Comparison of ENCODE assay signal across 8 cellular contexts in the genomic region with DNA sequence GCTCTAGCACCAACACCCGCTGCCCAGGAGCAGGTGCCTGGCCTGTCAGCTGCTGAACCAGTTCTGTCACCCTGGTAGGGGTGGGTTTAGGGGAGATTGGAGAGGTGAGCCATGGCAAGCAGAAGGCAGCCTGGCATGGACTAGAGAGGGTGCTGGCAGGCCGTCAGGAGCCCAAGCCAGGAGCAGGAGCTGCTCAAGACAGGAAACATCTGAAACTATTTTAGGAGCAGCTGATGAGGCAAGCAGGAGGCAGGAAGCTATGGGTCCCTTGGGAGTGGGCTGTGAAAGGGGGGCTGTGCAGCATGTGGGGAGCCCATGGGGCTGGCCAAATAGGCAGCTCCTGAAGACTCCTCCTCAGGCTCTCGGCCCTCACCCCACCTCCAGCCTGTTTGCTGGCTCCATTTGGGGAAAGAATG. TPM values are rescaled to one million over a fixed set of nuclear protein-coding genes. Genes with fewer than 3 reads are reported as not detected.
DNase-seq lines count a peak whose midpoint lies in the region; ATAC-seq and TF ChIP-seq lines count a peak whose summit lies in the region.

No MANE protein-coding gene starts in this region.

- in situ Hi-C loops in mammary epithelial cell (cut with MboI; ENCODE audit: low sequenced_read_pairs in 2 of 2) = no loop called here

- H3K4me3 ChIP-seq in mammary epithelial cell (replicated peaks in 1 of 3; ENCODE audit: insufficient read depth in 1 of 3, low read depth in 2 of 3, low read length in 3 of 3) = no peak overlapping the region
- H3K4me3 ChIP-seq in lower leg skin (ENCODE audit: low read depth, poor library complexity, severe bottlenecking) = no peak overlapping the region
- H3K4me3 ChIP-seq in tibial artery = peak overlapping the region; percentile 0 to 92

- peak overlapping the region; percentile 94 for H3K4me2 ChIP-seq in mammary epithelial cell (ENCODE audit: insufficient read depth, low read depth, low read length)

- H3K27me3 ChIP-seq in mammary epithelial cell (ENCODE audit: insufficient read depth, low read length) (no peaks in the 10 kb centered on the region), tibial artery (no peaks in the 10 kb centered on the region)

- H3K79me2 ChIP-seq in mammary epithelial cell (ENCODE audit: insufficient read depth, low read length) = peaks cover 26% of the 10 kb centered on the region

- H3K27ac ChIP-seq in mammary epithelial cell (ENCODE audit: insufficient read depth, low read depth, low read length) (no peak overlapping the region), tibial artery (peak overlapping the region; percentile 87 to 98)

- H3K4me1 ChIP-seq in mammary epithelial cell (ENCODE audit: insufficient read depth, low read length) (peaks cover 37% of the 10 kb centered on the region), tibial artery (peaks cover 22 to 46% (median 33%) of the 10 kb centered on the region in 4 donors)

- TF ChIP-seq CTCF in mammary epithelial cell (conservative IDR thresholded peaks at IDR 0.05 in 1 of 2, IDR thresholded peaks at IDR 0.05 in 1 of 2; ENCODE audit: extremely low read depth in 1 of 2, insufficient read depth in 1 of 2, low read depth in 1 of 2, low read length in 2 of 2) (no peak), lower leg skin (IDR thresholded peaks at IDR 0.05) (no peak), tibial artery (IDR thresholded peaks at IDR 0.05) (no peak)

- intact Hi-C loops in mammary epithelial cell (cut with micrococcal nuclease) = no loop called here
- intact Hi-C loops in lower leg skin (cut with DNase I; ENCODE audit: low total_unique reads) = no loop called here
- intact Hi-C loops in tibial artery (cut with DNase I; ENCODE audit: low total_unique reads) = no loop called here

- WGBS in mammary epithelial cell (ENCODE audit: low coverage, missing lambda C conversion rate) = 29% methylated on average over 3 of the region's 3 CpGs
- 0 to 7% methylated on average over 2 to 3 of the region's 3 CpGs for WGBS in lower leg skin, 2 donors

- DNase-seq in DMS 273 (lab: John Stamatoyannopoulos, UW; ENCODE audit: unreplicated experiment) (peak; percentile 84), MV-4-11 (lab: John Stamatoyannopoulos, UW) (peak; percentile 76), mammary epithelial cell (no peak), lower leg skin (ENCODE audit: low spot score in 2 of 2) (peak; percentile 81 to 96), tibial artery (peak; percentile 92 to 98), SHP77 treated with DMSO at 0.1 percent for 48 hours (lab: John Stamatoyannopoulos, UW) (no peak), HUDEP-2 (lab: John Stamatoyannopoulos, UW; ENCODE audit: unreplicated experiment in 76 of 76) (no peak)

- no peaks in the 10 kb centered on the region for H3K9me3 ChIP-seq in mammary epithelial cell (replicated peaks; ENCODE audit: insufficient read depth, low read length)
- no peaks in the 10 kb centered on the region for H3K9me3 ChIP-seq in tibial artery

- no peaks in the 10 kb centered on the region for H4K20me1 ChIP-seq in mammary epithelial cell (ENCODE audit: insufficient read depth, low read length)

- no peak for ATAC-seq in HG03135 (IDR thresholded peaks at IDR 0.05; ENCODE audit: unreplicated experiment)

- H3K9ac ChIP-seq in mammary epithelial cell (ENCODE audit: insufficient read depth, low read length) = no peak overlapping the region

- no peak for TF ChIP-seq POLR2A in lower leg skin (IDR thresholded peaks at IDR 0.05)

- no peaks in the 10 kb centered on the region for H3K36me3 ChIP-seq in mammary epithelial cell (ENCODE audit: insufficient read depth, low read length)
- H3K36me3 ChIP-seq in tibial artery = peaks cover 8 to 28% (median 14%) of the 10 kb centered on the region in 3 donors

- no peak overlapping the region for H2AFZ ChIP-seq in mammary epithelial cell (ENCODE audit: low read depth, low read length)

- dilution Hi-C loops in mammary epithelial cell (cut with HindIII; ENCODE audit: low sequenced_read_pairs) = no loop called here

- no TSS peak for BruUV-seq in mammary epithelial cell (replicated peaks; lab: Mats Ljungman, UMichigan)

- CTCF ChIA-PET in mammary epithelial cell (lab: Charles Lee; ENCODE audit: low non-redundant PET) = interaction anchor here (0.6 kb wide), 1 partner anchor 272 kb away, joined by 3 read pairs; no protein-coding TSS in a partner anchor

RNA-seq across cellular contexts. Expression of a gene that starts 2.3 kb away (rescaled TPM):
- 10 to 100 TPM; 17.3 to 22.6 TPM for total RNA-seq in mammary epithelial cell
- 26.8 TPM for polyA plus RNA-seq in mammary epithelial cell
- polyA minus RNA-seq in mammary epithelial cell = 11.1 TPM
- total RNA-seq in lower leg skin = 10 to 100 TPM; 30.4 to 56.1 (median 37.9) TPM

RNA-seq across cellular contexts. Expression of a gene that starts 5.7 kb away (rescaled TPM):
- total RNA-seq in mammary epithelial cell (under 1 TPM; 0.33 to 0.40 TPM), lower leg skin (under 1 TPM in 2 of 4 donors, not detected in 2; 0.36 to 0.84 TPM)
- not detected for polyA plus RNA-seq in mammary epithelial cell
- polyA minus RNA-seq in mammary epithelial cell = not detected

RNA-seq across cellular contexts. Expression of a gene that starts 8.4 kb away (rescaled TPM):
- 10 to 100 TPM in 1 of 2 donors, 1 to 10 TPM in 1; 9.1 to 11.3 TPM for total RNA-seq in mammary epithelial cell
- 8.3 TPM for polyA plus RNA-seq in mammary epithelial cell
- 35.9 TPM for polyA minus RNA-seq in mammary epithelial cell
- 10 to 100 TPM; 14.5 to 19.7 (median 18.2) TPM for total RNA-seq in lower leg skin

RNA-seq across cellular contexts. Expression of a gene that starts 19.0 kb away (rescaled TPM):
- total RNA-seq in mammary epithelial cell (10 to 100 TPM; 35.2 to 36.1 TPM), lower leg skin (10 to 100 TPM; 44.1 to 56.5 (median 51.6) TPM)
- 30.2 TPM for polyA plus RNA-seq in mammary epithelial cell
- 173 TPM for polyA minus RNA-seq in mammary epithelial cell

RNA-seq across cellular contexts. Expression of a gene that starts 51.0 kb away (rescaled TPM):
- 10 to 100 TPM in 1 of 2 donors, 1 to 10 TPM in 1; 1.7 to 12.6 TPM for total RNA-seq in mammary epithelial cell
- 12.9 TPM for polyA plus RNA-seq in mammary epithelial cell
- polyA minus RNA-seq in mammary epithelial cell = 29.5 TPM
- total RNA-seq in lower leg skin = 1 to 10 TPM; 1.1 to 4.8 (median 2.9) TPM

Comparison
In these comparisons a context has a peak if more than half of its experiments do, and no peak if none do; other contexts are left out.
1. DNase-seq: peak in DMS 273 (single experiment), MV-4-11 (single experiment), lower leg skin (2 of 2) and tibial artery (2 of 2); none in mammary epithelial cell (single experiment), SHP77 treated with DMSO at 0.1 percent for 48 hours (single experiment) and HUDEP-2 (0 of 76).
2. H3K4me3 ChIP-seq: peak in tibial artery (2 of 2); none in mammary epithelial cell (0 of 3) and lower leg skin (single experiment).